Comparison of ENCODE assay signal across 1 cellular context in the genomic region with DNA sequence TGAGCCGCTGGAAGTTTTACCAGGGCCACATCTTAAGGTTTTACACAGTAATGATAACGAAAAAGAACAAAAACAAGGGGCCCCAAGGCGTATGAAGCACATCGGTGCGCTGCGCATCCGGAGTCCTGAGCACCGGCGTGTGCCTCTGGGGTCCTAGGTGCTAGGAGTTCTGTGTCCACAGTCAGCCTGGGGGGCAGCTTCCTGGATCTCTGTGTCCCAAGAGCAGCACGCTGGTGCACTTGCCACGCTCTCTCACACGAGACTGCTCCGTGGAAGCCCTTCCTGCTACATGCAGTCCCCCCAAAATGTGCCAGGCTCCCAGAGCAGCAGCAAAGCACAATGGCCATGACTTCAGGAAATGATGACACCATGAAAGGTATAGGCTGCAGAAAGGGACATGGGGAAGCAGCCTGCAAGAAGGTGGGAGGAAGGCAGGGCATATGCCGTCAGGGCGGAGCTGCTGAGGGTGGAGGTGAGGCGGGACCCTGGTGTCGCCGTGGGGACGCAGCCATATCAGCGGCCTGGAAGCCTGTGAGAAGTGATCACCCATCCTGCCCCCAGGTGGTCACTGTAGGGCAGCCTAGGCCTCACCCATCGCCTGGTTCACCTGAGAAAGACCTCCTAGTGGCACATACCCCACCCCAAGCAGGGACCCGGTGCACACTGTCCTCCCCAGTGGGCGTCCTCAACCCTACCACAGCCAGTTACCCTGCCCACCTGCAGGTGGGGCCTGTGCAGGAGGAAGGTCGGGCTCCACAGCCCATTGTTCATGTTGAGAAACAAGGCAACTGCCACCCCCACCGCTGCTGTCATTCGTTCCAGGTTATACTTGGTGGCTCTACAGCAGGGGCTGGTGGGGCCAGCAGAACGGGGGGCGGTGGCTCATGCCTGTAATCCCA.
TF ChIP-seq lines count a peak whose summit lies in the region.

No MANE protein-coding gene starts in this region.

TF ChIP-seq in GM23338, 12 proteins besides CTCF, POLR2A, EP300 and RAD21 (continued from another document):
- TF ChIP-seq, protein P1, sequence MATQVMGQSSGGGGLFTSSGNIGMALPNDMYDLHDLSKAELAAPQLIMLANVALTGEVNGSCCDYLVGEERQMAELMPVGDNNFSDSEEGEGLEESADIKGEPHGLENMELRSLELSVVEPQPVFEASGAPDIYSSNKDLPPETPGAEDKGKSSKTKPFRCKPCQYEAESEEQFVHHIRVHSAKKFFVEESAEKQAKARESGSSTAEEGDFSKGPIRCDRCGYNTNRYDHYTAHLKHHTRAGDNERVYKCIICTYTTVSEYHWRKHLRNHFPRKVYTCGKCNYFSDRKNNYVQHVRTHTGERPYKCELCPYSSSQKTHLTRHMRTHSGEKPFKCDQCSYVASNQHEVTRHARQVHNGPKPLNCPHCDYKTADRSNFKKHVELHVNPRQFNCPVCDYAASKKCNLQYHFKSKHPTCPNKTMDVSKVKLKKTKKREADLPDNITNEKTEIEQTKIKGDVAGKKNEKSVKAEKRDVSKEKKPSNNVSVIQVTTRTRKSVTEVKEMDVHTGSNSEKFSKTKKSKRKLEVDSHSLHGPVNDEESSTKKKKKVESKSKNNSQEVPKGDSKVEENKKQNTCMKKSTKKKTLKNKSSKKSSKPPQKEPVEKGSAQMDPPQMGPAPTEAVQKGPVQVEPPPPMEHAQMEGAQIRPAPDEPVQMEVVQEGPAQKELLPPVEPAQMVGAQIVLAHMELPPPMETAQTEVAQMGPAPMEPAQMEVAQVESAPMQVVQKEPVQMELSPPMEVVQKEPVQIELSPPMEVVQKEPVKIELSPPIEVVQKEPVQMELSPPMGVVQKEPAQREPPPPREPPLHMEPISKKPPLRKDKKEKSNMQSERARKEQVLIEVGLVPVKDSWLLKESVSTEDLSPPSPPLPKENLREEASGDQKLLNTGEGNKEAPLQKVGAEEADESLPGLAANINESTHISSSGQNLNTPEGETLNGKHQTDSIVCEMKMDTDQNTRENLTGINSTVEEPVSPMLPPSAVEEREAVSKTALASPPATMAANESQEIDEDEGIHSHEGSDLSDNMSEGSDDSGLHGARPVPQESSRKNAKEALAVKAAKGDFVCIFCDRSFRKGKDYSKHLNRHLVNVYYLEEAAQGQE (IDR thresholded peaks at IDR 0.05; ENCODE audit: unreplicated experiment) = no peak
- TF ChIP-seq POLR2AphosphoS5 (IDR thresholded peaks at IDR 0.05; ENCODE audit: low read depth) = no peak; the same call in none of the 2 replicates
- TF ChIP-seq ETS1 (IDR thresholded peaks at IDR 0.05) = no peak
- TF ChIP-seq NANOG (IDR thresholded peaks at IDR 0.05; ENCODE audit: borderline replicate concordance) = no peak
- TF ChIP-seq STAT1 (IDR thresholded peaks at IDR 0.05; ENCODE audit: unreplicated experiment) = no peak
- TF ChIP-seq JUNB (IDR thresholded peaks at IDR 0.05; ENCODE audit: unreplicated experiment) = no peak
- no peak for TF ChIP-seq EZH2 (IDR thresholded peaks at IDR 0.05; ENCODE audit: low read depth, unreplicated experiment)
